ENCODE assay signal across 29 cellular contexts in genomic region chr5:147818290-147818689, GRCh38. TPM values are rescaled to one million over a fixed set of nuclear protein-coding genes. Genes with fewer than 3 reads are reported as not detected.
DNase-seq lines count a peak whose midpoint lies in the region; ATAC-seq and TF ChIP-seq lines count a peak whose summit lies in the region.
"Had no signal": no experiment of that assay in that cellular context is flagged by ENCODE, and none has a peak within 500 bp of the region (broad histone marks: within the 10 kb centered on the region; RNA-seq: fewer than 3 reads in every experiment).

No MANE protein-coding gene starts in this region.

- H3K79me2 ChIP-seq in PC-3 (ENCODE audit: low read length) = no peaks in the 10 kb centered on the region
- H3K79me2 ChIP-seq: hepatocyte had no signal

- DNase-seq in HT-29 (ENCODE audit: low spot score) = peak; percentile 45
- peak; percentile 67 for DNase-seq in PC-3
- no peak for DNase-seq in left lung
- DNase-seq in retina = peak; percentile 30
- no peak for DNase-seq in lower leg skin (ENCODE audit: low spot score in 2 of 2)
- no peak for DNase-seq in NCI-H446 (lab: John Stamatoyannopoulos, UW)
- DNase-seq: activated CD8-positive, alpha-beta T cell treated with anti-CD3 and anti-CD28 coated beads for 36 hours; activated effector memory CD4-positive, alpha-beta T cell treated with anti-CD3 and anti-CD28 coated beads, Interleukin-2, amount 50 U/mL, for 16 hours; activated naive CD8-positive, alpha-beta T cell treated with anti-CD3 and anti-CD28 coated beads for 36 hours; central memory CD4-positive, alpha-beta T cell; dermis blood vessel endothelial cell; EL; HFFc6; immature natural killer cell; Kasumi-1; left colon; mesendoderm; NCI-H1092 treated with DMSO at 0.1 percent for 48 hours; NCI-H187 treated with DMSO at 0.1 percent for 48 hours; occipital lobe; spleen had no signal

- no peak overlapping the region for H3K9ac ChIP-seq in PC-3 (ENCODE audit: low read length)

- TF ChIP-seq POLR2A in lower leg skin (IDR thresholded peaks at IDR 0.05) = no peak

- intact Hi-C loops in PC-3 (cut with micrococcal nuclease) (loop anchor here (2.0 kb wide), 1 partner anchor 21 kb away; no protein-coding TSS in a partner anchor), left lung (cut with DNase I) (no loop called here), lower leg skin (cut with DNase I; ENCODE audit: low total_unique reads) (no loop called here)

- no peaks in the 10 kb centered on the region for H3K27me3 ChIP-seq in PC-3 (ENCODE audit: low read length)
- no peaks in the 10 kb centered on the region for H3K27me3 ChIP-seq in left lung
- H3K27me3 ChIP-seq: ascending aorta, gastroesophageal sphincter, hepatocyte, right atrium auricular region had no signal

- CTCF ChIA-PET in PC-3 (lab: Charles Lee) = interaction anchor here (0.6 kb wide), 1 partner anchor 128 kb away, joined by 5 read pairs; no protein-coding TSS in a partner anchor

- no TSS peak for BruUV-seq in PC-3 (replicated peaks; lab: Mats Ljungman, UMichigan)

- 41 to 65% methylated on average over 1 of the region's 1 CpG for WGBS in lower leg skin, 2 donors

- ATAC-seq in PC-3 (peak; percentile 85), left lung (peak; percentile 58), GM19455 (IDR thresholded peaks at IDR 0.05; ENCODE audit: unreplicated experiment) (no peak)
- ATAC-seq: activated CD8-positive, alpha-beta T cell treated with anti-CD3 and anti-CD28 coated beads for 36 hours; gastroesophageal sphincter; left colon had no signal

- H2AFZ ChIP-seq in PC-3 (ENCODE audit: low read length) = no peak overlapping the region
- H2AFZ ChIP-seq: hepatocyte had no signal

- H3K4me3 ChIP-seq in PC-3 (ENCODE audit: low read length) (no peak overlapping the region), left lung (no peak overlapping the region), lower leg skin (ENCODE audit: low read depth, poor library complexity, severe bottlenecking) (no peak overlapping the region)
- H3K4me3 ChIP-seq: ascending aorta, gastroesophageal sphincter, hepatocyte, right atrium auricular region, spleen had no signal

- H3K36me3 ChIP-seq in PC-3 (ENCODE audit: low read depth, low read length) = no peaks in the 10 kb centered on the region
- no peaks in the 10 kb centered on the region for H3K36me3 ChIP-seq in left lung
- H3K36me3 ChIP-seq: ascending aorta, gastroesophageal sphincter, right atrium auricular region, spleen had no signal

- H3K4me2 ChIP-seq in PC-3 (ENCODE audit: low read length) = peak overlapping the region; percentile 38
- H3K4me2 ChIP-seq: hepatocyte had no signal

- no peaks in the 10 kb centered on the region for H4K20me1 ChIP-seq in PC-3 (ENCODE audit: low read length)

- no peaks in the 10 kb centered on the region for H3F3A ChIP-seq in PC-3 (ENCODE audit: low read length, unreplicated experiment)

- TF ChIP-seq CTCF in PC-3 (conservative IDR thresholded peaks at IDR 0.05; ENCODE audit: low read depth, low read length) (no peak), left lung (IDR thresholded peaks at IDR 0.05) (no peak), lower leg skin (IDR thresholded peaks at IDR 0.05) (no peak)

- H3K27ac ChIP-seq in PC-3 (ENCODE audit: low read length) = no peak overlapping the region
- H3K27ac ChIP-seq in left lung = peak overlapping the region in 1 of 2 donors; percentile 5
- H3K27ac ChIP-seq: ascending aorta, gastroesophageal sphincter, hepatocyte, HL-60, right atrium auricular region, RWPE1, spleen had no signal

- H3K9me3 ChIP-seq in PC-3 (ENCODE audit: low read length) (no peaks in the 10 kb centered on the region), left lung (no peaks in the 10 kb centered on the region)
- H3K9me3 ChIP-seq: ascending aorta, gastroesophageal sphincter had no signal

- no peaks in the 10 kb centered on the region for H3K9me2 ChIP-seq in PC-3 (replicated peaks; ENCODE audit: low read length)

- H3K4me1 ChIP-seq in PC-3 (ENCODE audit: insufficient read depth, low read length) = peaks cover 30% of the 10 kb centered on the region
- no peaks in the 10 kb centered on the region for H3K4me1 ChIP-seq in left lung
- H3K4me1 ChIP-seq: ascending aorta, gastroesophageal sphincter, right atrium auricular region, spleen had no signal

- POLR2A ChIA-PET in PC-3 (lab: Charles Lee; ENCODE audit: unreplicated experiment) = interaction anchor here (0.6 kb wide), 1 partner anchor 1771 kb away, joined by 4 read pairs; no protein-coding TSS in a partner anchor

RNA-seq across cellular contexts. Expression of gene SPINK1, which starts 13.2 kb away (rescaled TPM):
- 21.4 and 22.5 TPM in 2 replicates for total RNA-seq in HT-29 (2014; rRNA removed; shearing (Covaris generic))
- total RNA-seq in PC-3 (2014; rRNA removed) (not detected in 2 replicates), left lung (10 to 100 TPM; 12.7 to 74.5 TPM), lower leg skin (10 to 100 TPM in 1 of 4 donors, 1 to 10 TPM in 2, not detected in 1; 1.2 to 52.2 (median 1.5) TPM)
- total RNA-seq: activated CD8-positive, alpha-beta T cell treated with anti-CD3 and anti-CD28 coated beads for 36 hours; activated naive CD8-positive, alpha-beta T cell treated with anti-CD3 and anti-CD28 coated beads for 36 hours; ascending aorta; dermis blood vessel endothelial cell; gastroesophageal sphincter; HFFc6; occipital lobe; right atrium auricular region; subcutaneous adipose tissue had no signal

RNA-seq across cellular contexts. Expression of gene JAKMIP2, which starts 35.8 kb away (rescaled TPM):
- total RNA-seq in HT-29 (2014; rRNA removed; shearing (Covaris generic)) = 0.03 and 0.26 TPM in 2 replicates
- total RNA-seq in PC-3 (2014; rRNA removed) (0.15 TPM in 1 of 2 replicates, not detected in the other), left lung (1 to 10 TPM in 1 of 2 donors, under 1 TPM in 1; 0.73 to 4.4 TPM), lower leg skin (under 1 TPM in 3 of 4 donors, not detected in 1; 0.23 to 0.34 (median 0.23) TPM)
- total RNA-seq: ascending aorta, dermis blood vessel endothelial cell, HFFc6 had no signal

Comparison
In these comparisons a context has a peak if more than half of its experiments do, and no peak if none do; other contexts are left out.
1. DNase-seq: peak in HT-29 (single experiment), PC-3 (single experiment) and retina (single experiment); none in left lung (0 of 2), lower leg skin (0 of 2) and NCI-H446 (0 of 2).